Comparison of ENCODE assay signal across 2 cellular contexts in genomic region chr6:36323062-36323461, GRCh38.
TF ChIP-seq lines count a peak whose summit lies in the region.

No MANE protein-coding gene starts in this region.

TF ChIP-seq in GM23338, 12 proteins besides CTCF, POLR2A, EP300 and RAD21:
- TF ChIP-seq REST (IDR thresholded peaks at IDR 0.05; ENCODE audit: unreplicated experiment), result no peak
- TF ChIP-seq ETS1 (IDR thresholded peaks at IDR 0.05), result no peak
- no peak for TF ChIP-seq CREB1 (CRISPR knock-in tag; IDR thresholded peaks at IDR 0.05; ENCODE audit: low read depth)
- no peak for TF ChIP-seq STAT1 (IDR thresholded peaks at IDR 0.05; ENCODE audit: unreplicated experiment)
- TF ChIP-seq NANOG (IDR thresholded peaks at IDR 0.05; ENCODE audit: borderline replicate concordance), result no peak
- no peak for TF ChIP-seq ZNF462 (CRISPR knock-in tag; IDR thresholded peaks at IDR 0.05)
- no peak for TF ChIP-seq JUNB (IDR thresholded peaks at IDR 0.05; ENCODE audit: unreplicated experiment)
- TF ChIP-seq EZH2phosphoT487 (IDR thresholded peaks at IDR 0.05; ENCODE audit: unreplicated experiment), result no peak
- TF ChIP-seq ZNF114 (CRISPR knock-in tag; IDR thresholded peaks at IDR 0.05), result no peak
- TF ChIP-seq EZH2 (IDR thresholded peaks at IDR 0.05; ENCODE audit: low read depth, unreplicated experiment), result no peak
- no peak for TF ChIP-seq ZNF331 (CRISPR knock-in tag; IDR thresholded peaks at IDR 0.05; ENCODE audit: low read depth)
- no peak for TF ChIP-seq POLR2AphosphoS5 (IDR thresholded peaks at IDR 0.05; ENCODE audit: low read depth)
TF ChIP-seq in GM23338: peak in this region for 0.

TF ChIP-seq in HEK293T, 16 proteins besides CTCF, POLR2A, EP300 and RAD21 (continued from another document):
- TF ChIP-seq ARNT (IDR thresholded peaks at IDR 0.05) (no peak), BHLHE40 (IDR thresholded peaks at IDR 0.05; ENCODE audit: borderline replicate concordance) (no peak), SUZ12 (IDR thresholded peaks at IDR 0.05) (no peak), TARDBP (IDR thresholded peaks at IDR 0.05) (no peak), FOXK2 (IDR thresholded peaks at IDR 0.05) (no peak), ZNF384 (IDR thresholded peaks at IDR 0.05) (no peak)
